In genomic region chr11:126415669-126416420, GRCh38 we compare ENCODE assay signal across 9 cellular contexts.
A peak's percentile ranks its signal among the peaks of the same experiment; 100 is the strongest.
DNase-seq lines count a peak whose midpoint lies in the region; TF ChIP-seq lines count a peak whose summit lies in the region.
"Had no signal": no experiment of that assay in that cellular context is flagged by ENCODE, and none has a peak within 500 bp of the region (broad histone marks: within the 10 kb centered on the region; RNA-seq: fewer than 3 reads in every experiment).

No MANE protein-coding gene starts in this region.

- H3K9ac ChIP-seq in Karpas-422 (ENCODE audit: low read length) = peak overlapping the region; percentile 69

- no peaks in the 10 kb centered on the region for H4K20me1 ChIP-seq in Karpas-422 (ENCODE audit: insufficient read depth, low read depth, low read length)

- H3K27me3 ChIP-seq in Karpas-422 (ENCODE audit: low read length) = no peaks in the 10 kb centered on the region

- H3K4me1 ChIP-seq in Karpas-422 (ENCODE audit: low read length) = peaks cover 38% of the 10 kb centered on the region

- no peak for DNase-seq in Karpas-422
- DNase-seq in coronary artery (ENCODE audit: low spot score) = peak; percentile 86
- DNase-seq in medulla oblongata (ENCODE audit: extremely low spot score) = peak; percentile 63
- peak in 35 of 49 donors; percentile 17 to 75 (median 40) for DNase-seq in substantia nigra (lab: John Stamatoyannopoulos, UW)
- no peak for DNase-seq in UCSD-AML1 (lab: John Stamatoyannopoulos, UW; ENCODE audit: unreplicated experiment)
- DNase-seq in central memory CD4-positive, alpha-beta T cell = no peak
- DNase-seq in retina = no peak
- no peak for DNase-seq in KG1 (lab: John Stamatoyannopoulos, UW)
- DNase-seq: NCI-H1417 treated with DMSO at 0.1 percent for 48 hours had no signal

- H3K9me3 ChIP-seq in Karpas-422 (ENCODE audit: low read length) = no peaks in the 10 kb centered on the region

- peak overlapping the region; percentile 75 for H3K4me2 ChIP-seq in Karpas-422 (ENCODE audit: low read depth, low read length, poor library complexity, severe bottlenecking)

- no peak for TF ChIP-seq CTCF in coronary artery (IDR thresholded peaks at IDR 0.05)

- H3K4me3 ChIP-seq in Karpas-422 (ENCODE audit: low read length) (peak overlapping the region; percentile 65; the same call in 1 of the 2 replicates), coronary artery (peak overlapping the region; percentile 72)

- H2AFZ ChIP-seq in Karpas-422 (ENCODE audit: low read length) = peak overlapping the region; percentile 87; the same call in 1 of the 2 replicates

- H3K9me2 ChIP-seq in Karpas-422 (replicated peaks; ENCODE audit: insufficient read depth, low read length) = no peaks in the 10 kb centered on the region

- no peaks in the 10 kb centered on the region for H3K36me3 ChIP-seq in Karpas-422 (ENCODE audit: insufficient read depth, low read length)

- H3K27ac ChIP-seq in Karpas-422 (ENCODE audit: low read length) = no peak overlapping the region
- peak overlapping the region; percentile 77 to 92 for H3K27ac ChIP-seq in coronary artery
- H3K27ac ChIP-seq in substantia nigra (ENCODE audit: low read depth, low read length, poor library complexity, severe bottlenecking) = peak overlapping the region; percentile 86

- H3K79me2 ChIP-seq in Karpas-422 (ENCODE audit: low read length) = no peaks in the 10 kb centered on the region

Comparison
In these comparisons a context has a peak if more than half of its experiments do, and no peak if none do; other contexts are left out.
1. DNase-seq: peak in coronary artery (single experiment), medulla oblongata (single experiment) and substantia nigra (35 of 49); none in Karpas-422 (single experiment), UCSD-AML1 (single experiment), central memory CD4-positive, alpha-beta T cell (single experiment), retina (single experiment) and KG1 (single experiment).